13 cellular contexts compared by ENCODE assay signal in the genomic region with DNA sequence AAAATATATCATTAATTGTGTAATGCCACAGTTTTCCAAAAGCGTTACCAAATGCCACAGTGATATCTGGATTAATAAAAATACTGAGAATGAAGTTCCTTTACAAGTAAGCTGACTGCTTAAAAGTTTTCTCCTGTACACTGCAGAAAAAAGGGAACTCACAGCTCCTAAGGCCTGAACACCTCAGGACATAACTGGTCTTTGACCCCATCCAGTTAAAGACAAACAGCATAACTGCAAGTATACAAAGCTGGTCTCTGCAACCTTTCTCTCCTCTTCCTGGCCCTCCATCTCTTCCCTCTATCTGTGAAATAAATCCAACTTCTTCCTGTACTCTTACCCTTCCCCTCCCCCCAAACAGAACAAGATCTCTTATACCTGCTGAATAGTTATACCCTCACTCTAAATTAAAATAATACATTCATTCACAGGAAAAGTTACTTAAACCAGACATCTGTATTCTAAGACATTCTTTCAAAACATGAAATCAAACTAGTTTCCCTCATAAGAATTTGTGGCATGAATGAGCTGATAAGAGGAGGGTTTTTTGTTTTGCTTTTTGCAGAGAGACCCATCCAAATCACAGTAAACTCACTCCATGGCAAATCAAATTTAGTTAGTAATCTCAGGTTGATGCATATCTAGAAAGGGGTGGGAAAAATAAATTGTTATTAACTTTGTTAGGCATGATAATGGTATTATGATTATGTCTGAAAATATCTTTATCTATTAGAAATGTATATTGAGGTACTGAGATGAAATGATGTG. TPM values are rescaled to one million over a fixed set of nuclear protein-coding genes. Genes with fewer than 3 reads are reported as not detected.
A peak's percentile ranks its signal among the peaks of the same experiment; 100 is the strongest.
DNase-seq lines count a peak whose midpoint lies in the region; ATAC-seq, FAIRE-seq and TF ChIP-seq lines count a peak whose summit lies in the region.
"Had no signal": no experiment of that assay in that cellular context is flagged by ENCODE, and none has a peak within 500 bp of the region (broad histone marks: within the 10 kb centered on the region; RNA-seq: fewer than 3 reads in every experiment).

No MANE protein-coding gene starts in this region.

- H4K5ac ChIP-seq in H9 (ENCODE audit: insufficient read length, low read depth, low read length), result no peak overlapping the region

- no peak for DNase-seq in A549 (ENCODE audit: low read depth in 1 of 2, low spot score in 1 of 2)
- no peak for DNase-seq in activated CD8-positive, alpha-beta T cell treated with anti-CD3 and anti-CD28 coated beads for 36 hours
- DNase-seq in mesothelial cell of epicardium (ENCODE audit: low spot score in 2 of 2, unreplicated experiment in 2 of 2), result no peak
- DNase-seq in COR-L47 (lab: John Stamatoyannopoulos, UW), result no peak
- no peak for DNase-seq in NCI-H1436 treated with DMSO at 0.1 percent for 48 hours (lab: John Stamatoyannopoulos, UW)
- no peak for DNase-seq in NOMO-1 (lab: John Stamatoyannopoulos, UW; ENCODE audit: unreplicated experiment in 2 of 2)
- no peak for DNase-seq in H9
- DNase-seq: BE2C, midbrain, NCI-H2029 treated with DMSO at 0.1 percent for 48 hours had no signal

- peaks cover 33% of the 10 kb centered on the region for H3K36me3 ChIP-seq in DOHH2 (ENCODE audit: control insufficient read depth, low read length)
- H3K36me3 ChIP-seq: BE2C, vagina had no signal

- H3K4me1 ChIP-seq in A549, result peaks cover 30% of the 10 kb centered on the region
- peaks cover 66% of the 10 kb centered on the region for H3K4me1 ChIP-seq in DOHH2 (ENCODE audit: control insufficient read depth, low read length)
- peaks cover 2% of the 10 kb centered on the region; the same call in 1 of the 2 replicates for H3K4me1 ChIP-seq in H9 (ENCODE audit: insufficient read depth, low read length)
- H3K4me1 ChIP-seq: BE2C had no signal

- no peak overlapping the region for H3T11ph ChIP-seq in H9 (ENCODE audit: low read length)

- ATAC-seq in A549, result no peak
- ATAC-seq in activated CD8-positive, alpha-beta T cell treated with anti-CD3 and anti-CD28 coated beads for 36 hours, result no peak

- H3K27ac ChIP-seq in A549, result 0 out of 6 replicates have a peak overlapping the region, but pooled peaks of 1 of the 2 experiments have one; percentile 24
- peak overlapping the region; percentile 48 for H3K27ac ChIP-seq in DOHH2 (ENCODE audit: low read depth, low read length)
- H3K27ac ChIP-seq in H9 (ENCODE audit: insufficient read length, low read depth, low read length), result no peak overlapping the region

- H3K79me2 ChIP-seq in DOHH2 (ENCODE audit: control insufficient read depth, low read length), result peaks cover 78% of the 10 kb centered on the region
- no peaks in the 10 kb centered on the region for H3K79me2 ChIP-seq in H9 (ENCODE audit: insufficient read depth, low read length)

- H2BK5ac ChIP-seq in H9 (ENCODE audit: insufficient read length, low read length), result no peak overlapping the region

- no peaks in the 10 kb centered on the region for H4K20me1 ChIP-seq in DOHH2 (ENCODE audit: control insufficient read depth, insufficient read depth, low read depth, low read length)
- H4K20me1 ChIP-seq in H9 (ENCODE audit: control insufficient read depth, insufficient read depth, insufficient read length), result no peaks in the 10 kb centered on the region

- H3K4ac ChIP-seq in H9 (ENCODE audit: low read depth, low read length), result no peak overlapping the region

- no peak overlapping the region for H2BK15ac ChIP-seq in H9 (ENCODE audit: low read depth, low read length)

- no peak overlapping the region for H3K9ac ChIP-seq in H9 (ENCODE audit: extremely low read depth, insufficient read length, low read length)

- no peak overlapping the region for H4K8ac ChIP-seq in H9 (replicated peaks; ENCODE audit: insufficient read length, low read depth, low read length)

- TF ChIP-seq CTCF in A549 (IDR thresholded peaks at IDR 0.05) (no peak), DOHH2 (IDR thresholded peaks at IDR 0.05; ENCODE audit: low read depth, low read length, poor library complexity, severe bottlenecking) (no peak), mesothelial cell of epicardium (IDR thresholded peaks at IDR 0.05; ENCODE audit: unreplicated experiment) (no peak), H9 (conservative IDR thresholded peaks at IDR 0.05) (no peak)
- TF ChIP-seq CTCF in activated CD8-positive, alpha-beta T cell treated with anti-CD3 and anti-CD28 coated beads for 36 hours (IDR thresholded peaks at IDR 0.05), result no peak

- H3K9me3 ChIP-seq in A549, result no peaks in the 10 kb centered on the region
- no peaks in the 10 kb centered on the region for H3K9me3 ChIP-seq in DOHH2 (ENCODE audit: control insufficient read depth, insufficient read depth, low read length)
- H3K9me3 ChIP-seq in H9 (ENCODE audit: control insufficient read depth, low read depth, low read length), result no peaks in the 10 kb centered on the region
- H3K9me3 ChIP-seq: BE2C, vagina had no signal

- no peak for FAIRE-seq in A549 (lab: Jason Lieb, UNC)

- no peak overlapping the region for H4K91ac ChIP-seq in H9 (ENCODE audit: insufficient read length, low read depth, low read length)

- H3K23ac ChIP-seq in H9 (ENCODE audit: insufficient read length, low read depth, low read length), result no peak overlapping the region

- H3K36me3 Mint-ChIP-seq in activated CD8-positive, alpha-beta T cell treated with anti-CD3 and anti-CD28 coated beads for 36 hours (ENCODE audit: low read depth), result peaks cover 7% of the 10 kb centered on the region
- H3K36me3 Mint-ChIP-seq in mesothelial cell of epicardium, result no peaks in the 10 kb centered on the region
- H3K36me3 Mint-ChIP-seq in H9 (ENCODE audit: insufficient read depth in 1 of 3, low read depth in 3 of 3), result no peaks in the 10 kb centered on the region; a peak in 2 of 7 replicates

- peaks cover 15% of the 10 kb centered on the region for H3K23me2 ChIP-seq in H9 (ENCODE audit: insufficient read length, low read depth, low read length, poor library complexity, severe bottlenecking)

- CTCF ChIA-PET in A549 (lab: Yijun Ruan, JAX), result interaction anchor here (0.7 to 8.8 kb wide), 5 partner anchors 9 to 288 kb away, joined by 3 to 130 read pairs (median 3); no protein-coding TSS in a partner anchor
- CTCF ChIA-PET in activated CD8-positive, alpha-beta T cell treated with anti-CD3 and anti-CD28 coated beads for 36 hours (lab: Charles Lee), result interaction anchor here (0.6 to 22.8 kb wide), 6 partner anchors 10 to 100 kb away, joined by 3 to 492 read pairs (median 8); no protein-coding TSS in a partner anchor

- H2BK120ac ChIP-seq in H9 (ENCODE audit: low read depth, low read length, poor library complexity, severe bottlenecking), result no peak overlapping the region

- H3K18ac ChIP-seq in H9 (ENCODE audit: insufficient read length, low read depth, low read length), result no peak overlapping the region

- H3K4me2 ChIP-seq in A549 (peak overlapping the region; percentile 2; the same call in 1 of the 3 replicates), DOHH2 (ENCODE audit: low read length) (peak overlapping the region; percentile 91), H9 (ENCODE audit: insufficient read depth, insufficient read length, low read length) (no peak overlapping the region)

- H2BK20ac ChIP-seq in H9 (ENCODE audit: low read depth, low read length, poor library complexity, severe bottlenecking), result no peak overlapping the region

- no peaks in the 10 kb centered on the region for H3K79me1 ChIP-seq in H9 (ENCODE audit: insufficient read depth, low read depth, low read length, poor library complexity, severe bottlenecking)

- H3K27me3 ChIP-seq in DOHH2 (ENCODE audit: control insufficient read depth, low read length) (no peaks in the 10 kb centered on the region), H9 (ENCODE audit: insufficient read depth, low read length) (no peaks in the 10 kb centered on the region)
- H3K27me3 ChIP-seq: BE2C, vagina had no signal

- POLR2A ChIA-PET in A549 (lab: Yijun Ruan, JAX), result no interaction called here
- POLR2A ChIA-PET in activated CD8-positive, alpha-beta T cell treated with anti-CD3 and anti-CD28 coated beads for 36 hours (lab: Charles Lee), result interaction anchor here (1.5 to 1.7 kb wide), 2 partner anchors 118 to 126 kb away, joined by 3 to 4 read pairs; partner anchors contain the start of gene RPL5

- H3K4me3 Mint-ChIP-seq in activated CD8-positive, alpha-beta T cell treated with anti-CD3 and anti-CD28 coated beads for 36 hours, result peak overlapping the region; percentile 1
- H3K4me3 Mint-ChIP-seq in mesothelial cell of epicardium (no peak overlapping the region), H9 (no peak overlapping the region)
- H3K4me3 Mint-ChIP-seq: dendritic cell treated with granulocyte-macrophage colony-stimulating factor and Interleukin-4, amounts not matched to agents 40 ng/mL and 50 ng/mL, for 4 days had no signal

- H3K4me3 ChIP-seq in A549 (no peak overlapping the region), DOHH2 (ENCODE audit: low read length) (peak overlapping the region; percentile 45)
- H3K4me3 ChIP-seq: vagina had no signal

- no peaks in the 10 kb centered on the region for H3K9me2 ChIP-seq in DOHH2 (replicated peaks; ENCODE audit: control insufficient read depth, low read length)

- peaks cover 30% of the 10 kb centered on the region for H3F3A ChIP-seq in DOHH2 (ENCODE audit: control insufficient read depth, insufficient read depth)

- intact Hi-C loops in activated CD8-positive, alpha-beta T cell treated with anti-CD3 and anti-CD28 coated beads for 36 hours (cut with micrococcal nuclease), result no loop called here

- H3K27ac Mint-ChIP-seq in activated CD8-positive, alpha-beta T cell treated with anti-CD3 and anti-CD28 coated beads for 36 hours, result peak overlapping the region; percentile 1
- H3K27ac Mint-ChIP-seq in mesothelial cell of epicardium (peak overlapping the region; percentile 54), H9 (no peak overlapping the region)
- H3K27ac Mint-ChIP-seq: dendritic cell treated with granulocyte-macrophage colony-stimulating factor and Interleukin-4, amounts not matched to agents 40 ng/mL and 50 ng/mL, for 4 days had no signal

- H3K14ac ChIP-seq in H9 (ENCODE audit: insufficient read depth, low read length), result no peak overlapping the region

- no peak for TF ChIP-seq POLR2A in A549 (IDR thresholded peaks at IDR 0.05; ENCODE audit: low read length)

- no peak overlapping the region for H2AFZ ChIP-seq in H9 (ENCODE audit: low read length)

- H2BK12ac ChIP-seq in H9 (ENCODE audit: insufficient read length, low read depth, low read length), result no peak overlapping the region

- no peak for TF ChIP-seq RAD21 in A549 (conservative IDR thresholded peaks at IDR 0.05 in 1 of 2, IDR thresholded peaks at IDR 0.05 in 1 of 2)

- 72% methylated on average over 1 of the region's 1 CpG for WGBS in A549 (ENCODE audit: missing lambda C conversion rate)
- no CpG with 5 or more reads among the region's 1 CpG for WGBS in H9 (ENCODE audit: extremely low coverage, insufficient read length, low lambda C conversion rate)

- H3K4me1 Mint-ChIP-seq in activated CD8-positive, alpha-beta T cell treated with anti-CD3 and anti-CD28 coated beads for 36 hours (ENCODE audit: low read depth), result peaks cover 47% of the 10 kb centered on the region
- H3K4me1 Mint-ChIP-seq in mesothelial cell of epicardium (peaks cover 37% of the 10 kb centered on the region), H9 (peaks cover 7 to 8% of the 10 kb centered on the region in 2 experiments)

- H2AK5ac ChIP-seq in H9 (ENCODE audit: insufficient read length, low read length), result no peak overlapping the region

- H3K9me3 Mint-ChIP-seq in activated CD8-positive, alpha-beta T cell treated with anti-CD3 and anti-CD28 coated beads for 36 hours, result no peaks in the 10 kb centered on the region
- H3K9me3 Mint-ChIP-seq in mesothelial cell of epicardium (no peaks in the 10 kb centered on the region), H9 (no peaks in the 10 kb centered on the region)
- H3K9me3 Mint-ChIP-seq: dendritic cell treated with granulocyte-macrophage colony-stimulating factor and Interleukin-4, amounts not matched to agents 40 ng/mL and 50 ng/mL, for 4 days had no signal

- TF ChIP-seq EP300 in A549 (IDR thresholded peaks at IDR 0.05), result no peak

- H3K56ac ChIP-seq in H9 (ENCODE audit: insufficient read length, low read depth, low read length), result no peak overlapping the region

- H3K27me3 Mint-ChIP-seq in activated CD8-positive, alpha-beta T cell treated with anti-CD3 and anti-CD28 coated beads for 36 hours, result no peaks in the 10 kb centered on the region
- no peaks in the 10 kb centered on the region for H3K27me3 Mint-ChIP-seq in mesothelial cell of epicardium (ENCODE audit: low read depth)
- peaks cover 9% of the 10 kb centered on the region for H3K27me3 Mint-ChIP-seq in H9 (ENCODE audit: low read depth)
- H3K27me3 Mint-ChIP-seq: dendritic cell treated with granulocyte-macrophage colony-stimulating factor and Interleukin-4, amounts not matched to agents 40 ng/mL and 50 ng/mL, for 4 days had no signal

RNA-seq across cellular contexts. Expression of gene DIPK1A, which starts 2.9 kb away (rescaled TPM):
- polyA plus RNA-seq in A549 (2011; rRNA removed) (19.1 and 21.1 TPM in 2 replicates), A549 (2017; fragmentation: RNase III; extraction: RNeasy Plus Mini Kit Qiagen cat#74134 plus additional on column Dnase treatment) (10.5 to 12.4 TPM (median 11.9 TPM) in 3 replicates)
- 3.8 and 4.0 TPM in 2 replicates for polyA plus RNA-seq in A549 (2012; cell fraction: cytosol; rRNA removed)
- polyA plus RNA-seq in A549 (2012; cell fraction: nucleus; rRNA removed), result 1.2 and 1.7 TPM in 2 replicates
- 4.2 TPM in 2 replicates for polyA minus RNA-seq in A549 (2011; rRNA and poly(A)+ RNA removed)
- 1 to 10 TPM; 8.1 to 9.0 TPM for total RNA-seq in activated CD8-positive, alpha-beta T cell treated with anti-CD3 and anti-CD28 coated beads for 36 hours
- total RNA-seq in mesothelial cell of epicardium (11.8 to 13.8 TPM (median 12.3 TPM) in 3 replicates), H9 (2021) (3.3 and 3.8 TPM in 2 replicates)

Comparison
In these comparisons a context has a peak if more than half of its experiments do, and no peak if none do; other contexts are left out.
1. H3K27ac Mint-ChIP-seq: peak in activated CD8-positive, alpha-beta T cell treated with anti-CD3 and anti-CD28 coated beads for 36 hours (single experiment) and mesothelial cell of epicardium (single experiment); none in H9 (0 of 3).